ENCODE assay signal across 1 cellular context in the genomic region with DNA sequence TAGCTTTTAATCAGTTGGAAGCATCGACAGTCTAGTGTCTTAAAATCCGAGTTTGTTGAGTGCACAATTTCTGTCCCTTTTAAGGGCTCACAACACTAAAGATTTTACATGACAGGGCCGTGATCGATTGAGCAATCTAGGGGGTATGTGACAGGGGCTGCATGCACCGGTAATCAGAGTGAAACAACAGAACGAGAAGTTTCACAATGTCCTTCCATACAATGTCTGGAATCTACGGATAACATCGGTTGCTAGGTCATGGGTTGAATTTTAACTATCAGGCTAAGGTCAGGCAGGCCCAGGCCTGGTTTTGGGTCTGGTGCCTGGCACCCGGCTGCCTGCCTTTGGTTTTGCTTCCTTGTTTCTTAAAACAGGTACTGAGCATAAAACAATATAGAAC.
TF ChIP-seq lines count a peak whose summit lies in the region.
"Not testable (repeated sequence)": the region's sequence is repeated elsewhere in the genome, so short reads cannot be mapped to it uniquely, and the experiment has no call there.

No MANE protein-coding gene starts in this region.

TF ChIP-seq in HepG2, 621 proteins besides CTCF, POLR2A, EP300 and RAD21 (continued from another document and continues in another):
- TF ChIP-seq, protein P1, sequence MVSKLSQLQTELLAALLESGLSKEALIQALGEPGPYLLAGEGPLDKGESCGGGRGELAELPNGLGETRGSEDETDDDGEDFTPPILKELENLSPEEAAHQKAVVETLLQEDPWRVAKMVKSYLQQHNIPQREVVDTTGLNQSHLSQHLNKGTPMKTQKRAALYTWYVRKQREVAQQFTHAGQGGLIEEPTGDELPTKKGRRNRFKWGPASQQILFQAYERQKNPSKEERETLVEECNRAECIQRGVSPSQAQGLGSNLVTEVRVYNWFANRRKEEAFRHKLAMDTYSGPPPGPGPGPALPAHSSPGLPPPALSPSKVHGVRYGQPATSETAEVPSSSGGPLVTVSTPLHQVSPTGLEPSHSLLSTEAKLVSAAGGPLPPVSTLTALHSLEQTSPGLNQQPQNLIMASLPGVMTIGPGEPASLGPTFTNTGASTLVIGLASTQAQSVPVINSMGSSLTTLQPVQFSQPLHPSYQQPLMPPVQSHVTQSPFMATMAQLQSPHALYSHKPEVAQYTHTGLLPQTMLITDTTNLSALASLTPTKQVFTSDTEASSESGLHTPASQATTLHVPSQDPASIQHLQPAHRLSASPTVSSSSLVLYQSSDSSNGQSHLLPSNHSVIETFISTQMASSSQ (IDR thresholded peaks at IDR 0.05; ENCODE audit: low read depth), result peak; percentile 70
- TF ChIP-seq, protein P1 (CRISPR knock-in tag; IDR thresholded peaks at IDR 0.05; ENCODE audit: borderline replicate concordance), result peak; percentile 87; the same call in 1 of the 2 replicates
- TF ChIP-seq FOXO1 (CRISPR knock-in tag; IDR thresholded peaks at IDR 0.05) (peak; percentile 62; the same call in 1 of the 2 replicates), PATZ1 (CRISPR knock-in tag; IDR thresholded peaks at IDR 0.05) (peak; percentile 63), BCL6 (CRISPR knock-in tag; IDR thresholded peaks at IDR 0.05) (peak; percentile 40; the same call in 1 of the 2 replicates), MEIS2 (CRISPR knock-in tag; IDR thresholded peaks at IDR 0.05) (peak; percentile 81; the same call in 1 of the 2 replicates), PPARG (CRISPR knock-in tag; conservative IDR thresholded peaks at IDR 0.05) (0 out of 2 replicates have a peak, but pooled peaks have one; percentile 13), ZFX (CRISPR knock-in tag; IDR thresholded peaks at IDR 0.05; ENCODE audit: low read depth) (peak; percentile 62), SOX5 (CRISPR knock-in tag; IDR thresholded peaks at IDR 0.05; ENCODE audit: borderline replicate concordance) (peak; percentile 88), ZGPAT (CRISPR knock-in tag; IDR thresholded peaks at IDR 0.05) (peak; percentile 58), RERE (CRISPR knock-in tag; IDR thresholded peaks at IDR 0.05; ENCODE audit: low read depth) (0 out of 2 replicates have a peak, but pooled peaks have one; percentile 51), TFE3 (CRISPR knock-in tag; IDR thresholded peaks at IDR 0.05) (0 out of 2 replicates have a peak, but pooled peaks have one; percentile 42), SOX6 (CRISPR knock-in tag; IDR thresholded peaks at IDR 0.05) (peak; percentile 93), RFXAP (CRISPR knock-in tag; IDR thresholded peaks at IDR 0.05; ENCODE audit: borderline replicate concordance) (peak; percentile 65; the same call in 1 of the 2 replicates), HDAC1 (CRISPR knock-in tag; IDR thresholded peaks at IDR 0.05) (peak; percentile 49), ZBTB7B (CRISPR knock-in tag; IDR thresholded peaks at IDR 0.05) (peak; percentile 61; the same call in 1 of the 2 replicates), KAT8 (CRISPR knock-in tag; IDR thresholded peaks at IDR 0.05) (peak; percentile 55; the same call in 1 of the 2 replicates), HDAC2 (CRISPR knock-in tag; IDR thresholded peaks at IDR 0.05) (peak; percentile 64), FOSL2 (CRISPR knock-in tag; IDR thresholded peaks at IDR 0.05) (peak; percentile 44; the same call in 1 of the 2 replicates), ARID4A (CRISPR knock-in tag; IDR thresholded peaks at IDR 0.05; ENCODE audit: borderline replicate concordance) (peak; percentile 61; the same call in 1 of the 2 replicates), NR2F6 (CRISPR knock-in tag; IDR thresholded peaks at IDR 0.05) (peak; percentile 37; the same call in 1 of the 2 replicates), HOXA5 (CRISPR knock-in tag; IDR thresholded peaks at IDR 0.05) (peak; percentile 32; the same call in 1 of the 2 replicates), ZMYM4 (CRISPR knock-in tag; IDR thresholded peaks at IDR 0.05) (peak; percentile 74)
- TF ChIP-seq, protein P2, sequence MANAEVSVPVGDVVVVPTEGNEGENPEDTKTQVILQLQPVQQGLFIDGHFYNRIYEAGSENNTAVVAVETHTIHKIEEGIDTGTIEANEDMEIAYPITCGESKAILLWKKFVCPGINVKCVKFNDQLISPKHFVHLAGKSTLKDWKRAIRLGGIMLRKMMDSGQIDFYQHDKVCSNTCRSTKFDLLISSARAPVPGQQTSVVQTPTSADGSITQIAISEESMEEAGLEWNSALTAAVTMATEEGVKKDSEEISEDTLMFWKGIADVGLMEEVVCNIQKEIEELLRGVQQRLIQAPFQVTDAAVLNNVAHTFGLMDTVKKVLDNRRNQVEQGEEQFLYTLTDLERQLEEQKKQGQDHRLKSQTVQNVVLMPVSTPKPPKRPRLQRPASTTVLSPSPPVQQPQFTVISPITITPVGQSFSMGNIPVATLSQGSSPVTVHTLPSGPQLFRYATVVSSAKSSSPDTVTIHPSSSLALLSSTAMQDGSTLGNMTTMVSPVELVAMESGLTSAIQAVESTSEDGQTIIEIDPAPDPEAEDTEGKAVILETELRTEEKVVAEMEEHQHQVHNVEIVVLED (CRISPR knock-in tag; IDR thresholded peaks at IDR 0.05; ENCODE audit: borderline replicate concordance), result peak; percentile 23; the same call in 1 of the 2 replicates
- TF ChIP-seq SOX6, NR2F6 (IDR thresholded peaks at IDR 0.05): not testable (repeated sequence)
- TF ChIP-seq, protein P3, sequence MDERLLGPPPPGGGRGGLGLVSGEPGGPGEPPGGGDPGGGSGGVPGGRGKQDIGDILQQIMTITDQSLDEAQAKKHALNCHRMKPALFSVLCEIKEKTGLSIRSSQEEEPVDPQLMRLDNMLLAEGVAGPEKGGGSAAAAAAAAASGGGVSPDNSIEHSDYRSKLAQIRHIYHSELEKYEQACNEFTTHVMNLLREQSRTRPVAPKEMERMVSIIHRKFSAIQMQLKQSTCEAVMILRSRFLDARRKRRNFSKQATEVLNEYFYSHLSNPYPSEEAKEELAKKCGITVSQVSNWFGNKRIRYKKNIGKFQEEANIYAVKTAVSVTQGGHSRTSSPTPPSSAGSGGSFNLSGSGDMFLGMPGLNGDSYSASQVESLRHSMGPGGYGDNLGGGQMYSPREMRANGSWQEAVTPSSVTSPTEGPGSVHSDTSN (CRISPR knock-in tag; IDR thresholded peaks at IDR 0.05), result peak; percentile 19; the same call in 1 of the 2 replicates
